ENCODE assay signal across 1 cellular context in genomic region chr1:56578963-56579875, GRCh38.
TF ChIP-seq lines count a peak whose summit lies in the region.

PLPP3 (minus strand) TSS chr1:56579563; CDS start chr1:56579016, 547 bp downstream.

TF ChIP-seq in HepG2, 621 proteins besides CTCF, POLR2A, EP300 and RAD21 (continued from another document and continues in another):
- TF ChIP-seq DNMT3B (CRISPR knock-in tag; conservative IDR thresholded peaks at IDR 0.05) (no peak), KLF15 (CRISPR knock-in tag; IDR thresholded peaks at IDR 0.05; ENCODE audit: borderline replicate concordance) (no peak), AKNA (CRISPR knock-in tag; IDR thresholded peaks at IDR 0.05; ENCODE audit: borderline replicate concordance) (no peak), REST (IDR thresholded peaks at IDR 0.05; ENCODE audit: borderline replicate concordance in 1 of 2, low read depth in 1 of 2, low read length in 2 of 2) (peak in 1 of 2 experiments; percentile 70; a peak in 1 of 4 replicates), ZNF296 (CRISPR knock-in tag; conservative IDR thresholded peaks at IDR 0.05) (no peak), ONECUT2 (CRISPR knock-in tag; IDR thresholded peaks at IDR 0.05) (no peak), NAIF1 (CRISPR knock-in tag; IDR thresholded peaks at IDR 0.05; ENCODE audit: borderline replicate concordance) (no peak), ZBTB20 (CRISPR knock-in tag; IDR thresholded peaks at IDR 0.05; ENCODE audit: borderline replicate concordance, low read depth) (no peak), ZNF558 (CRISPR knock-in tag; IDR thresholded peaks at IDR 0.05; ENCODE audit: borderline replicate concordance) (no peak), ZNF432 (CRISPR knock-in tag; IDR thresholded peaks at IDR 0.05; ENCODE audit: borderline replicate concordance) (no peak), STAT5B (CRISPR knock-in tag; IDR thresholded peaks at IDR 0.05) (no peak), CBFB (CRISPR knock-in tag; IDR thresholded peaks at IDR 0.05) (no peak), RNF2 (conservative IDR thresholded peaks at IDR 0.05; ENCODE audit: low read depth) (no peak), TSC22D2 (CRISPR knock-in tag; IDR thresholded peaks at IDR 0.05; ENCODE audit: borderline replicate concordance) (0 out of 2 replicates have a peak, but pooled peaks have one; percentile 33), RBM39 (IDR thresholded peaks at IDR 0.05; ENCODE audit: low read depth, low read length, poor library complexity, severe bottlenecking) (peak; percentile 76), SP5 (CRISPR knock-in tag; IDR thresholded peaks at IDR 0.05; ENCODE audit: borderline replicate concordance, low read depth) (no peak), LBX2 (CRISPR knock-in tag; IDR thresholded peaks at IDR 0.05; ENCODE audit: borderline replicate concordance) (no peak), RBAK (CRISPR knock-in tag; IDR thresholded peaks at IDR 0.05) (no peak), ZBTB7A (CRISPR knock-in tag; IDR thresholded peaks at IDR 0.05) (no peak), ASH2L (IDR thresholded peaks at IDR 0.05; ENCODE audit: insufficient read length, low read depth, low read length) (peak; percentile 75), ZNF766 (CRISPR knock-in tag; IDR thresholded peaks at IDR 0.05; ENCODE audit: borderline replicate concordance) (no peak), MTA3 (CRISPR knock-in tag; IDR thresholded peaks at IDR 0.05) (no peak), IKZF1 (IDR thresholded peaks at IDR 0.05) (no peak), ZNF652 (CRISPR knock-in tag; IDR thresholded peaks at IDR 0.05; ENCODE audit: borderline replicate concordance, low read depth) (no peak), ZNF510 (CRISPR knock-in tag; IDR thresholded peaks at IDR 0.05; ENCODE audit: low read depth) (no peak), ZNF10 (CRISPR knock-in tag; IDR thresholded peaks at IDR 0.05; ENCODE audit: borderline replicate concordance, low read depth) (no peak), GATAD2A (CRISPR knock-in tag; IDR thresholded peaks at IDR 0.05) (peak; percentile 50; the same call in 1 of the 2 replicates), ZGPAT (CRISPR knock-in tag; IDR thresholded peaks at IDR 0.05) (no peak; the same call in 1 of the 2 replicates), CSRNP1 (CRISPR knock-in tag; IDR thresholded peaks at IDR 0.05) (peak; percentile 82; the same call in 1 of the 2 replicates), BORCS8-MEF2B (CRISPR knock-in tag; IDR thresholded peaks at IDR 0.05) (no peak; the same call in none of the 2 replicates), CREM (IDR thresholded peaks at IDR 0.05) (no peak), CREM (CRISPR knock-in tag; IDR thresholded peaks at IDR 0.05) (no peak), AHR (CRISPR knock-in tag; IDR thresholded peaks at IDR 0.05) (no peak; the same call in 1 of the 2 replicates), KDM1A (CRISPR knock-in tag; IDR thresholded peaks at IDR 0.05) (no peak)
- TF ChIP-seq, protein P1, sequence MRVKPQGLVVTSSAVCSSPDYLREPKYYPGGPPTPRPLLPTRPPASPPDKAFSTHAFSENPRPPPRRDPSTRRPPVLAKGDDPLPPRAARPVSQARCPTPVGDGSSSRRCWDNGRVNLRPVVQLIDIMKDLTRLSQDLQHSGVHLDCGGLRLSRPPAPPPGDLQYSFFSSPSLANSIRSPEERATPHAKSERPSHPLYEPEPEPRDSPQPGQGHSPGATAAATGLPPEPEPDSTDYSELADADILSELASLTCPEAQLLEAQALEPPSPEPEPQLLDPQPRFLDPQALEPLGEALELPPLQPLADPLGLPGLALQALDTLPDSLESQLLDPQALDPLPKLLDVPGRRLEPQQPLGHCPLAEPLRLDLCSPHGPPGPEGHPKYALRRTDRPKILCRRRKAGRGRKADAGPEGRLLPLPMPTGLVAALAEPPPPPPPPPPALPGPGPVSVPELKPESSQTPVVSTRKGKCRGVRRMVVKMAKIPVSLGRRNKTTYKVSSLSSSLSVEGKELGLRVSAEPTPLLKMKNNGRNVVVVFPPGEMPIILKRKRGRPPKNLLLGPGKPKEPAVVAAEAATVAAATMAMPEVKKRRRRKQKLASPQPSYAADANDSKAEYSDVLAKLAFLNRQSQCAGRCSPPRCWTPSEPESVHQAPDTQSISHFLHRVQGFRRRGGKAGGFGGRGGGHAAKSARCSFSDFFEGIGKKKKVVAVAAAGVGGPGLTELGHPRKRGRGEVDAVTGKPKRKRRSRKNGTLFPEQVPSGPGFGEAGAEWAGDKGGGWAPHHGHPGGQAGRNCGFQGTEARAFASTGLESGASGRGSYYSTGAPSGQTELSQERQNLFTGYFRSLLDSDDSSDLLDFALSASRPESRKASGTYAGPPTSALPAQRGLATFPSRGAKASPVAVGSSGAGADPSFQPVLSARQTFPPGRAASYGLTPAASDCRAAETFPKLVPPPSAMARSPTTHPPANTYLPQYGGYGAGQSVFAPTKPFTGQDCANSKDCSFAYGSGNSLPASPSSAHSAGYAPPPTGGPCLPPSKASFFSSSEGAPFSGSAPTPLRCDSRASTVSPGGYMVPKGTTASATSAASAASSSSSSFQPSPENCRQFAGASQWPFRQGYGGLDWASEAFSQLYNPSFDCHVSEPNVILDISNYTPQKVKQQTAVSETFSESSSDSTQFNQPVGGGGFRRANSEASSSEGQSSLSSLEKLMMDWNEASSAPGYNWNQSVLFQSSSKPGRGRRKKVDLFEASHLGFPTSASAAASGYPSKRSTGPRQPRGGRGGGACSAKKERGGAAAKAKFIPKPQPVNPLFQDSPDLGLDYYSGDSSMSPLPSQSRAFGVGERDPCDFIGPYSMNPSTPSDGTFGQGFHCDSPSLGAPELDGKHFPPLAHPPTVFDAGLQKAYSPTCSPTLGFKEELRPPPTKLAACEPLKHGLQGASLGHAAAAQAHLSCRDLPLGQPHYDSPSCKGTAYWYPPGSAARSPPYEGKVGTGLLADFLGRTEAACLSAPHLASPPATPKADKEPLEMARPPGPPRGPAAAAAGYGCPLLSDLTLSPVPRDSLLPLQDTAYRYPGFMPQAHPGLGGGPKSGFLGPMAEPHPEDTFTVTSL (CRISPR knock-in tag; IDR thresholded peaks at IDR 0.05; ENCODE audit: borderline replicate concordance), result no peak
- TF ChIP-seq, protein P2, sequence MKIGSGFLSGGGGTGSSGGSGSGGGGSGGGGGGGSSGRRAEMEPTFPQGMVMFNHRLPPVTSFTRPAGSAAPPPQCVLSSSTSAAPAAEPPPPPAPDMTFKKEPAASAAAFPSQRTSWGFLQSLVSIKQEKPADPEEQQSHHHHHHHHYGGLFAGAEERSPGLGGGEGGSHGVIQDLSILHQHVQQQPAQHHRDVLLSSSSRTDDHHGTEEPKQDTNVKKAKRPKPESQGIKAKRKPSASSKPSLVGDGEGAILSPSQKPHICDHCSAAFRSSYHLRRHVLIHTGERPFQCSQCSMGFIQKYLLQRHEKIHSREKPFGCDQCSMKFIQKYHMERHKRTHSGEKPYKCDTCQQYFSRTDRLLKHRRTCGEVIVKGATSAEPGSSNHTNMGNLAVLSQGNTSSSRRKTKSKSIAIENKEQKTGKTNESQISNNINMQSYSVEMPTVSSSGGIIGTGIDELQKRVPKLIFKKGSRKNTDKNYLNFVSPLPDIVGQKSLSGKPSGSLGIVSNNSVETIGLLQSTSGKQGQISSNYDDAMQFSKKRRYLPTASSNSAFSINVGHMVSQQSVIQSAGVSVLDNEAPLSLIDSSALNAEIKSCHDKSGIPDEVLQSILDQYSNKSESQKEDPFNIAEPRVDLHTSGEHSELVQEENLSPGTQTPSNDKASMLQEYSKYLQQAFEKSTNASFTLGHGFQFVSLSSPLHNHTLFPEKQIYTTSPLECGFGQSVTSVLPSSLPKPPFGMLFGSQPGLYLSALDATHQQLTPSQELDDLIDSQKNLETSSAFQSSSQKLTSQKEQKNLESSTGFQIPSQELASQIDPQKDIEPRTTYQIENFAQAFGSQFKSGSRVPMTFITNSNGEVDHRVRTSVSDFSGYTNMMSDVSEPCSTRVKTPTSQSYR (CRISPR knock-in tag; IDR thresholded peaks at IDR 0.05; ENCODE audit: borderline replicate concordance), result peak; percentile 8; the same call in 1 of the 2 replicates
- TF ChIP-seq, protein P3, sequence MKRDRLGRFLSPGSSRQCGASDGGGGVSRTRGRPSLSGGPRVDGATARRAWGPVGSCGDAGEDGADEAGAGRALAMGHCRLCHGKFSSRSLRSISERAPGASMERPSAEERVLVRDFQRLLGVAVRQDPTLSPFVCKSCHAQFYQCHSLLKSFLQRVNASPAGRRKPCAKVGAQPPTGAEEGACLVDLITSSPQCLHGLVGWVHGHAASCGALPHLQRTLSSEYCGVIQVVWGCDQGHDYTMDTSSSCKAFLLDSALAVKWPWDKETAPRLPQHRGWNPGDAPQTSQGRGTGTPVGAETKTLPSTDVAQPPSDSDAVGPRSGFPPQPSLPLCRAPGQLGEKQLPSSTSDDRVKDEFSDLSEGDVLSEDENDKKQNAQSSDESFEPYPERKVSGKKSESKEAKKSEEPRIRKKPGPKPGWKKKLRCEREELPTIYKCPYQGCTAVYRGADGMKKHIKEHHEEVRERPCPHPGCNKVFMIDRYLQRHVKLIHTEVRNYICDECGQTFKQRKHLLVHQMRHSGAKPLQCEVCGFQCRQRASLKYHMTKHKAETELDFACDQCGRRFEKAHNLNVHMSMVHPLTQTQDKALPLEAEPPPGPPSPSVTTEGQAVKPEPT (CRISPR knock-in tag; IDR thresholded peaks at IDR 0.05; ENCODE audit: low read depth), result no peak
